Comparison of ENCODE assay signal across 8 cellular contexts in genomic region chrX:110852180-110852579, GRCh38. TPM values are rescaled to one million over a fixed set of nuclear protein-coding genes. Genes with fewer than 3 reads are reported as not detected.
DNase-seq lines count a peak whose midpoint lies in the region; ATAC-seq and TF ChIP-seq lines count a peak whose summit lies in the region.

No MANE protein-coding gene starts in this region.

- ATAC-seq in left cardiac atrium: no peak

- no peak overlapping the region for H3K4me3 Mint-ChIP-seq in activated CD4-positive, alpha-beta memory T cell treated with anti-CD3 and anti-CD28 coated beads, Interleukin-2, amount 10 ng/mL, durations not matched to agents 7 days and 5 days
- no peak overlapping the region for H3K4me3 Mint-ChIP-seq in activated CD4-positive, alpha-beta memory T cell treated with anti-CD3 and anti-CD28 coated beads for 36 hours

- no peaks in the 10 kb centered on the region for H4K20me1 ChIP-seq in smooth muscle cell (ENCODE audit: low read depth)

- CTCF ChIA-PET in activated CD4-positive, alpha-beta memory T cell treated with anti-CD3 and anti-CD28 coated beads, Interleukin-2, amount 10 ng/mL, durations not matched to agents 7 days and 5 days (lab: Charles Lee): interaction anchor here (1.8 kb wide), 1 partner anchor 392 kb away, joined by 6 read pairs; no protein-coding TSS in a partner anchor
- CTCF ChIA-PET in activated CD4-positive, alpha-beta memory T cell treated with anti-CD3 and anti-CD28 coated beads for 36 hours (lab: Charles Lee): interaction anchor here (0.7 kb wide), 1 partner anchor 693 kb away, joined by 4 read pairs; no protein-coding TSS in a partner anchor

- TF ChIP-seq CTCF in LNCaP clone FGC (IDR thresholded peaks at IDR 0.05; ENCODE audit: control insufficient read depth, extremely low read depth, insufficient read depth) (peak; percentile 55), smooth muscle cell (IDR thresholded peaks at IDR 0.05; ENCODE audit: borderline replicate concordance, insufficient read depth, poor library complexity, severe bottlenecking) (peak; percentile 55)

- peak; percentile 15 for DNase-seq in activated CD4-positive, alpha-beta memory T cell treated with anti-CD3 and anti-CD28 coated beads, Interleukin-2, amount 10 ng/mL, durations not matched to agents 7 days and 5 days
- DNase-seq in activated CD4-positive, alpha-beta memory T cell treated with anti-CD3 and anti-CD28 coated beads for 36 hours: no peak
- DNase-seq in LNCaP clone FGC (ENCODE audit: low read depth) (no peak), dermis blood vessel endothelial cell (peak; percentile 25), smooth muscle cell (lab: John Stamatoyannopoulos, UW; ENCODE audit: unreplicated experiment) (no peak), nucleus accumbens (lab: John Stamatoyannopoulos, UW) (no peak), substantia nigra (lab: John Stamatoyannopoulos, UW) (no peak), left cardiac atrium (no peak)

- H3K9me3 Mint-ChIP-seq in activated CD4-positive, alpha-beta memory T cell treated with anti-CD3 and anti-CD28 coated beads, Interleukin-2, amount 10 ng/mL, durations not matched to agents 7 days and 5 days: no peaks in the 10 kb centered on the region
- H3K9me3 Mint-ChIP-seq in activated CD4-positive, alpha-beta memory T cell treated with anti-CD3 and anti-CD28 coated beads for 36 hours: no peaks in the 10 kb centered on the region

- H3K4me2 ChIP-seq in smooth muscle cell: no peak overlapping the region

- no peaks in the 10 kb centered on the region for H3K79me2 ChIP-seq in smooth muscle cell (ENCODE audit: low read depth)

- POLR2A ChIA-PET in activated CD4-positive, alpha-beta memory T cell treated with anti-CD3 and anti-CD28 coated beads, Interleukin-2, amount 10 ng/mL, durations not matched to agents 7 days and 5 days (lab: Charles Lee): no interaction called here
- POLR2A ChIA-PET in activated CD4-positive, alpha-beta memory T cell treated with anti-CD3 and anti-CD28 coated beads for 36 hours (lab: Charles Lee): no interaction called here

- no peak overlapping the region for H2AFZ ChIP-seq in smooth muscle cell (ENCODE audit: low read depth)

- no peaks in the 10 kb centered on the region for H3K36me3 ChIP-seq in smooth muscle cell (ENCODE audit: low read depth)

- no peaks in the 10 kb centered on the region for H3K4me1 ChIP-seq in smooth muscle cell (ENCODE audit: low read depth)

- H3K27ac ChIP-seq in smooth muscle cell (ENCODE audit: low read depth) (no peak overlapping the region), substantia nigra (ENCODE audit: low read depth, low read length, poor library complexity, severe bottlenecking) (no peak overlapping the region)

- H3F3A ChIP-seq in smooth muscle cell (ENCODE audit: low read depth): no peaks in the 10 kb centered on the region

- WGBS in smooth muscle cell (ENCODE audit: low lambda C conversion rate): 63% methylated on average over 4 of the region's 4 CpGs

- no peak overlapping the region for H3K9ac ChIP-seq in smooth muscle cell (ENCODE audit: low read depth)

- H3K4me3 ChIP-seq in LNCaP clone FGC (ENCODE audit: low read depth, low read length) (no peak overlapping the region), smooth muscle cell (no peak overlapping the region)

- no peaks in the 10 kb centered on the region for H3K9me3 ChIP-seq in smooth muscle cell (replicated peaks; ENCODE audit: low read depth)

- intact Hi-C loops in activated CD4-positive, alpha-beta memory T cell treated with anti-CD3 and anti-CD28 coated beads for 36 hours (cut with micrococcal nuclease): loop anchor here (2.0 to 5.0 kb wide), 2 partner anchors 247 to 595 kb away; no protein-coding TSS in a partner anchor
- intact Hi-C loops in left cardiac atrium (cut with DNase I): no loop called here

- H3K27ac Mint-ChIP-seq in activated CD4-positive, alpha-beta memory T cell treated with anti-CD3 and anti-CD28 coated beads, Interleukin-2, amount 10 ng/mL, durations not matched to agents 7 days and 5 days: no peak overlapping the region
- no peak overlapping the region for H3K27ac Mint-ChIP-seq in activated CD4-positive, alpha-beta memory T cell treated with anti-CD3 and anti-CD28 coated beads for 36 hours

- H3K27me3 ChIP-seq in smooth muscle cell (ENCODE audit: low read depth): no peaks in the 10 kb centered on the region

- no peaks in the 10 kb centered on the region for H3K36me3 Mint-ChIP-seq in activated CD4-positive, alpha-beta memory T cell treated with anti-CD3 and anti-CD28 coated beads, Interleukin-2, amount 10 ng/mL, durations not matched to agents 7 days and 5 days (ENCODE audit: low read depth)
- H3K36me3 Mint-ChIP-seq in activated CD4-positive, alpha-beta memory T cell treated with anti-CD3 and anti-CD28 coated beads for 36 hours: no peaks in the 10 kb centered on the region

- H3K27me3 Mint-ChIP-seq in activated CD4-positive, alpha-beta memory T cell treated with anti-CD3 and anti-CD28 coated beads, Interleukin-2, amount 10 ng/mL, durations not matched to agents 7 days and 5 days: no peaks in the 10 kb centered on the region
- H3K27me3 Mint-ChIP-seq in activated CD4-positive, alpha-beta memory T cell treated with anti-CD3 and anti-CD28 coated beads for 36 hours: peaks cover 2% of the 10 kb centered on the region

- H3K4me1 Mint-ChIP-seq in activated CD4-positive, alpha-beta memory T cell treated with anti-CD3 and anti-CD28 coated beads, Interleukin-2, amount 10 ng/mL, durations not matched to agents 7 days and 5 days: no peaks in the 10 kb centered on the region
- no peaks in the 10 kb centered on the region for H3K4me1 Mint-ChIP-seq in activated CD4-positive, alpha-beta memory T cell treated with anti-CD3 and anti-CD28 coated beads for 36 hours (ENCODE audit: low read depth)

RNA-seq across cellular contexts. Expression of gene CHRDL1, which starts 56.6 kb away (rescaled TPM):
- not detected for total RNA-seq in activated CD4-positive, alpha-beta memory T cell treated with anti-CD3 and anti-CD28 coated beads, Interleukin-2, amount 10 ng/mL, durations not matched to agents 7 days and 5 days
- total RNA-seq in activated CD4-positive, alpha-beta memory T cell treated with anti-CD3 and anti-CD28 coated beads for 36 hours: not detected
- 0.09 TPM in 1 of 2 replicates, not detected in the other for total RNA-seq in dermis blood vessel endothelial cell
- total RNA-seq in smooth muscle cell: not detected in 2 replicates
- not detected in 2 replicates for polyA plus RNA-seq in smooth muscle cell
- total RNA-seq in left cardiac atrium: 10 to 100 TPM; 15.7 to 37.8 TPM

Comparison
In these comparisons a context has a peak if more than half of its experiments do, and no peak if none do; other contexts are left out.
1. DNase-seq: peak in activated CD4-positive, alpha-beta memory T cell treated with anti-CD3 and anti-CD28 coated beads, Interleukin-2, amount 10 ng/mL, durations not matched to agents 7 days and 5 days (single experiment) and dermis blood vessel endothelial cell (single experiment); none in activated CD4-positive, alpha-beta memory T cell treated with anti-CD3 and anti-CD28 coated beads for 36 hours (single experiment), LNCaP clone FGC (single experiment), smooth muscle cell (single experiment), nucleus accumbens (0 of 56), substantia nigra (0 of 49) and left cardiac atrium (single experiment).
2. RNA of gene CHRDL1, which starts 56.6 kb away (total RNA-seq): 15.7 to 37.8 TPM in left cardiac atrium; not detected in activated CD4-positive, alpha-beta memory T cell treated with anti-CD3 and anti-CD28 coated beads, Interleukin-2, amount 10 ng/mL, durations not matched to agents 7 days and 5 days, not detected in activated CD4-positive, alpha-beta memory T cell treated with anti-CD3 and anti-CD28 coated beads for 36 hours, 0.09 TPM in dermis blood vessel endothelial cell and not detected in smooth muscle cell; every median in the first group is over 10 times any median in the second.